Comparison of ENCODE assay signal across 8 cellular contexts in genomic region chr10:86711237-86711956, GRCh38. TPM values are rescaled to one million over a fixed set of nuclear protein-coding genes. Genes with fewer than 3 reads are reported as not detected.
DNase-seq lines count a peak whose midpoint lies in the region; ATAC-seq lines count a peak whose summit lies in the region.

No MANE protein-coding gene starts in this region.

- H3K4me1 ChIP-seq in CD4-positive, CD25-positive, alpha-beta regulatory T cell (ENCODE audit: control insufficient read depth, insufficient read depth, low read length, poor library complexity, severe bottlenecking): peaks cover 8% of the 10 kb centered on the region
- H3K4me1 ChIP-seq in mesodermal cell (ENCODE audit: control insufficient read depth, insufficient read depth, low read length, poor library complexity, severe bottlenecking): peaks cover 12% of the 10 kb centered on the region

- H3K27me3 Mint-ChIP-seq in CD4-positive, CD25-positive, alpha-beta regulatory T cell: no peaks in the 10 kb centered on the region
- no peaks in the 10 kb centered on the region for H3K27me3 Mint-ChIP-seq in effector memory CD8-positive, alpha-beta T cell

- peak overlapping the region; percentile 62 for H3K4me3 ChIP-seq in CD4-positive, CD25-positive, alpha-beta regulatory T cell (ENCODE audit: low read depth, low read length)
- peak overlapping the region; percentile 44 for H3K4me3 ChIP-seq in mesodermal cell (ENCODE audit: extremely low read depth, insufficient read depth, low read length, poor library complexity, severe bottlenecking)

- H3K9me3 ChIP-seq in CD4-positive, CD25-positive, alpha-beta regulatory T cell (ENCODE audit: control insufficient read depth in 2 of 2, low read length in 2 of 2): no peaks in the 10 kb centered on the region
- no peaks in the 10 kb centered on the region for H3K9me3 ChIP-seq in mesodermal cell (ENCODE audit: control insufficient read depth, low read length)

- WGBS in mesodermal cell (ENCODE audit: insufficient coverage in 2 of 2), 2 experiments: 0% methylated on average over 50 to 59 of the region's 94 CpGs

- peak overlapping the region; percentile 91 to 98 (median 94) for H3K4me3 Mint-ChIP-seq in CD4-positive, CD25-positive, alpha-beta regulatory T cell
- H3K4me3 Mint-ChIP-seq in effector memory CD8-positive, alpha-beta T cell: peak overlapping the region; percentile 77 to 78

- H3K36me3 Mint-ChIP-seq in CD4-positive, CD25-positive, alpha-beta regulatory T cell: no peaks in the 10 kb centered on the region
- peaks cover 5% of the 10 kb centered on the region for H3K36me3 Mint-ChIP-seq in effector memory CD8-positive, alpha-beta T cell (ENCODE audit: insufficient read depth)

- peaks cover 0 to 26% (median 8%) of the 10 kb centered on the region in 4 donors for H3K4me1 Mint-ChIP-seq in CD4-positive, CD25-positive, alpha-beta regulatory T cell
- peaks cover 6 to 13% of the 10 kb centered on the region in 2 donors for H3K4me1 Mint-ChIP-seq in effector memory CD8-positive, alpha-beta T cell (ENCODE audit: low read depth in 2 of 2)

- peak; percentile 73 to 90 (median 85) for DNase-seq in CD4-positive, CD25-positive, alpha-beta regulatory T cell
- peak; percentile 7 for DNase-seq in NCI-H748 treated with DMSO at 0.1 percent for 48 hours (lab: John Stamatoyannopoulos, UW)
- DNase-seq in activated CD8-positive, alpha-beta memory T cell treated with anti-CD3 and anti-CD28 coated beads for 4 hours (ENCODE audit: low read depth in 2 of 2): peak; percentile 60 to 62
- peak; percentile 77 to 85 (median 84) for DNase-seq in effector memory CD8-positive, alpha-beta T cell
- DNase-seq in stimulated activated CD8-positive, alpha-beta memory T cell treated with anti-CD3 and anti-CD28 coated beads, Interleukin-15, amount 100 ng/mL, for 24 hours (ENCODE audit: low read depth): peak; percentile 65

- peak; percentile 91 to 93 for ATAC-seq in CD4-positive, CD25-positive, alpha-beta regulatory T cell (ENCODE audit: low read depth in 2 of 2)
- ATAC-seq in GM19324 (IDR thresholded peaks at IDR 0.05; ENCODE audit: low FRiP score, unreplicated experiment) (peak; percentile 87), HG03457 (IDR thresholded peaks at IDR 0.05; ENCODE audit: unreplicated experiment) (peak; percentile 83)
- ATAC-seq in effector memory CD8-positive, alpha-beta T cell (replicated peaks): peak; percentile 91

- H3K27ac Mint-ChIP-seq in CD4-positive, CD25-positive, alpha-beta regulatory T cell: peak overlapping the region; percentile 94 to 99 (median 97)
- H3K27ac Mint-ChIP-seq in effector memory CD8-positive, alpha-beta T cell: peak overlapping the region; percentile 84 to 95

- H3K36me3 ChIP-seq in CD4-positive, CD25-positive, alpha-beta regulatory T cell (ENCODE audit: control insufficient read depth, insufficient read depth, low read length): no peaks in the 10 kb centered on the region
- no peaks in the 10 kb centered on the region for H3K36me3 ChIP-seq in mesodermal cell (ENCODE audit: control insufficient read depth, insufficient read depth, low read length)

- no peaks in the 10 kb centered on the region for H3K9me3 Mint-ChIP-seq in CD4-positive, CD25-positive, alpha-beta regulatory T cell
- peaks cover 0 to 1% of the 10 kb centered on the region in 2 donors for H3K9me3 Mint-ChIP-seq in effector memory CD8-positive, alpha-beta T cell

- H3K27ac ChIP-seq in CD4-positive, CD25-positive, alpha-beta regulatory T cell (ENCODE audit: insufficient read depth, low read length, poor library complexity, severe bottlenecking): peak overlapping the region; percentile 86
- peak overlapping the region; percentile 81 for H3K27ac ChIP-seq in mesodermal cell (ENCODE audit: low read depth, low read length, severe bottlenecking)

- H3K27me3 ChIP-seq in CD4-positive, CD25-positive, alpha-beta regulatory T cell (ENCODE audit: control insufficient read depth, insufficient read depth, low read length): no peaks in the 10 kb centered on the region

RNA-seq across cellular contexts. Expression of gene LDB3, which starts 43.1 kb away (rescaled TPM):
- total RNA-seq in CD4-positive, CD25-positive, alpha-beta regulatory T cell: not detected
- polyA plus RNA-seq in CD4-positive, CD25-positive, alpha-beta regulatory T cell: not detected
- polyA plus RNA-seq in mesodermal cell (2013, experiment 1 of 2): 0.29 TPM
- 0.46 TPM for polyA plus RNA-seq in mesodermal cell (2013, experiment 2 of 2)

RNA-seq across cellular contexts. Expression of gene BMPR1A, which starts 45.0 kb away (rescaled TPM):
- total RNA-seq in CD4-positive, CD25-positive, alpha-beta regulatory T cell: 8.8 TPM
- 1 to 10 TPM; 2.2 to 5.0 (median 3.8) TPM for polyA plus RNA-seq in CD4-positive, CD25-positive, alpha-beta regulatory T cell
- 45.9 TPM for polyA plus RNA-seq in mesodermal cell (2013, experiment 1 of 2)
- polyA plus RNA-seq in mesodermal cell (2013, experiment 2 of 2): 44.5 TPM

RNA-seq across cellular contexts. Expression of gene OPN4, which starts 57.0 kb away (rescaled TPM):
- not detected for total RNA-seq in CD4-positive, CD25-positive, alpha-beta regulatory T cell
- polyA plus RNA-seq in CD4-positive, CD25-positive, alpha-beta regulatory T cell: not detected
- not detected for polyA plus RNA-seq in mesodermal cell (2013, experiment 1 of 2)
- polyA plus RNA-seq in mesodermal cell (2013, experiment 2 of 2): not detected

Comparison
In these comparisons a context has a peak if more than half of its experiments do, and no peak if none do; other contexts are left out.
1. Peak in every context shown above with its lines: DNase-seq, ATAC-seq, H3K4me3 ChIP-seq and H3K27ac ChIP-seq.
2. DNase-seq: peak in every context shown above with its lines; median percentile 85 in CD4-positive, CD25-positive, alpha-beta regulatory T cell; 84 in effector memory CD8-positive, alpha-beta T cell; 65 in stimulated activated CD8-positive, alpha-beta memory T cell treated with anti-CD3 and anti-CD28 coated beads, Interleukin-15, amount 100 ng/mL, for 24 hours; 61 in activated CD8-positive, alpha-beta memory T cell treated with anti-CD3 and anti-CD28 coated beads for 4 hours; 7 in NCI-H748 treated with DMSO at 0.1 percent for 48 hours.